Comparison of ENCODE assay signal across 9 cellular contexts in genomic region chr14:99603471-99603933, GRCh38. TPM values are rescaled to one million over a fixed set of nuclear protein-coding genes. Genes with fewer than 3 reads are reported as not detected.
DNase-seq lines count a peak whose midpoint lies in the region; ATAC-seq, FAIRE-seq and TF ChIP-seq lines count a peak whose summit lies in the region.
"Had no signal": no experiment of that assay in that cellular context is flagged by ENCODE, and none has a peak within 500 bp of the region (broad histone marks: within the 10 kb centered on the region; RNA-seq: fewer than 3 reads in every experiment).

No MANE protein-coding gene starts in this region.

- peaks cover 10% of the 10 kb centered on the region for H3K79me1 ChIP-seq in trophoblast cell (ENCODE audit: low read length)

- H3K18ac ChIP-seq in trophoblast cell (ENCODE audit: low read length), result peak overlapping the region; percentile 7

- H3K36me3 Mint-ChIP-seq in activated CD8-positive, alpha-beta T cell treated with anti-CD3 and anti-CD28 coated beads for 36 hours (ENCODE audit: low read depth), result no peaks in the 10 kb centered on the region

- H2BK12ac ChIP-seq in trophoblast cell (ENCODE audit: low read length), result peak overlapping the region; percentile 42

- H4K12ac ChIP-seq in trophoblast cell (ENCODE audit: low read depth, low read length), result peak overlapping the region; percentile 10

- H3K4ac ChIP-seq in trophoblast cell (ENCODE audit: low read depth, low read length), result peak overlapping the region; percentile 6

- peak overlapping the region; percentile 11 for H2BK5ac ChIP-seq in trophoblast cell (ENCODE audit: low read depth, low read length, poor library complexity)

- peak overlapping the region; percentile 50 for H3K4me3 Mint-ChIP-seq in activated CD8-positive, alpha-beta T cell treated with anti-CD3 and anti-CD28 coated beads for 36 hours

- H3K9ac ChIP-seq in Loucy (ENCODE audit: low read depth, low read length, poor library complexity, severe bottlenecking) (peak overlapping the region; percentile 45), trophoblast cell (ENCODE audit: low read length) (peak overlapping the region; percentile 1)

- H3F3A ChIP-seq in Loucy (ENCODE audit: low read depth), result no peaks in the 10 kb centered on the region

- peak; percentile 2 for ATAC-seq in activated CD8-positive, alpha-beta T cell treated with anti-CD3 and anti-CD28 coated beads for 36 hours
- ATAC-seq in GM21423 (IDR thresholded peaks at IDR 0.05; ENCODE audit: unreplicated experiment), result no peak

- no peaks in the 10 kb centered on the region for H3K27me3 Mint-ChIP-seq in activated CD8-positive, alpha-beta T cell treated with anti-CD3 and anti-CD28 coated beads for 36 hours

- peaks cover 21% of the 10 kb centered on the region for H3K4me1 Mint-ChIP-seq in activated CD8-positive, alpha-beta T cell treated with anti-CD3 and anti-CD28 coated beads for 36 hours (ENCODE audit: low read depth)

- H3K79me2 ChIP-seq in Loucy (ENCODE audit: insufficient read depth, low read length) (peaks cover 57% of the 10 kb centered on the region), trophoblast cell (ENCODE audit: control insufficient read depth, insufficient read depth, low read length, poor library complexity) (peaks cover 32% of the 10 kb centered on the region)

- no peak overlapping the region for H2AK5ac ChIP-seq in trophoblast cell (ENCODE audit: low read length)

- POLR2A ChIA-PET in activated CD8-positive, alpha-beta T cell treated with anti-CD3 and anti-CD28 coated beads for 36 hours (lab: Charles Lee), result interaction anchor here (1.3 to 2.0 kb wide), 3 partner anchors 9 to 123 kb away, joined by 3 to 6 read pairs (median 4); partner anchors contain the start of gene SETD3

- no peaks in the 10 kb centered on the region for H3K9me3 Mint-ChIP-seq in activated CD8-positive, alpha-beta T cell treated with anti-CD3 and anti-CD28 coated beads for 36 hours

- no peak overlapping the region for H3K27ac Mint-ChIP-seq in activated CD8-positive, alpha-beta T cell treated with anti-CD3 and anti-CD28 coated beads for 36 hours

- peak overlapping the region; percentile 6 for H3K14ac ChIP-seq in trophoblast cell (ENCODE audit: low read length)

- TF ChIP-seq POLR2A in GM12891 (IDR thresholded peaks at IDR 0.05; ENCODE audit: low read depth, low read length), result no peak

- no peaks in the 10 kb centered on the region for H3K9me2 ChIP-seq in Loucy (replicated peaks; ENCODE audit: low read depth, low read length)

- intact Hi-C loops in activated CD8-positive, alpha-beta T cell treated with anti-CD3 and anti-CD28 coated beads for 36 hours (cut with micrococcal nuclease), result no loop called here

- CTCF ChIA-PET in activated CD8-positive, alpha-beta T cell treated with anti-CD3 and anti-CD28 coated beads for 36 hours (lab: Charles Lee), result interaction anchor here (0.9 to 1.4 kb wide), 3 partner anchors 9 to 79 kb away, joined by 3 read pairs; no protein-coding TSS in a partner anchor

- H3K4me1 ChIP-seq in Loucy (ENCODE audit: insufficient read depth, low read length, poor library complexity, severe bottlenecking) (peaks cover 53% of the 10 kb centered on the region), trophoblast cell (ENCODE audit: control insufficient read depth in 1 of 2, insufficient read depth in 2 of 2, low read length in 2 of 2) (peaks cover 27 to 36% of the 10 kb centered on the region in 2 experiments)

- WGBS in trophoblast cell (ENCODE audit: extremely low coverage, insufficient coverage, insufficient read length), result no CpG with 5 or more reads among the region's 61 CpGs

- FAIRE-seq in GM12891 (lab: Jason Lieb, UNC), result no peak
- FAIRE-seq: A204.1 had no signal

- H3K4me3 ChIP-seq in Loucy (ENCODE audit: low read length, poor library complexity, severe bottlenecking) (peak overlapping the region; percentile 73), trophoblast cell (ENCODE audit: low read depth, low read length) (peak overlapping the region; percentile 80)

- peak overlapping the region; percentile 30 for H4K8ac ChIP-seq in trophoblast cell (ENCODE audit: low read depth, low read length)

- H3K4me2 ChIP-seq in Loucy (ENCODE audit: low read depth, low read length, poor library complexity, severe bottlenecking) (peak overlapping the region; percentile 54), trophoblast cell (ENCODE audit: low read length) (peak overlapping the region; percentile 89)

- DNase-seq in DMS 273 (lab: John Stamatoyannopoulos, UW; ENCODE audit: unreplicated experiment), result peak; percentile 86
- no peak for DNase-seq in DMS 273 treated with DMSO at 0.1 percent for 48 hours (lab: John Stamatoyannopoulos, UW)
- DNase-seq in activated CD8-positive, alpha-beta T cell treated with anti-CD3 and anti-CD28 coated beads for 36 hours, result peak; percentile 63
- DNase-seq in epithelial cell of prostate (ENCODE audit: low read depth, low spot score), result no peak
- peak; percentile 23 to 53 for DNase-seq in trophoblast cell
- DNase-seq in GM12891 (ENCODE audit: insufficient read length, low spot score), result no peak

- peak overlapping the region; percentile 81 for H3K27ac ChIP-seq in epithelial cell of prostate
- no peak overlapping the region for H3K27ac ChIP-seq in trophoblast cell (ENCODE audit: low read depth, low read length)

- no peaks in the 10 kb centered on the region for H3K9me3 ChIP-seq in Loucy (ENCODE audit: insufficient read depth, low read depth, low read length)
- H3K9me3 ChIP-seq in trophoblast cell (ENCODE audit: insufficient read depth, low read depth, low read length), result no peaks in the 10 kb centered on the region

- no peaks in the 10 kb centered on the region for H3K27me3 ChIP-seq in Loucy (ENCODE audit: insufficient read depth, low read length, poor library complexity, severe bottlenecking)
- H3K27me3 ChIP-seq in trophoblast cell (ENCODE audit: insufficient read depth, low read length), result peaks cover 5% of the 10 kb centered on the region

- H4K91ac ChIP-seq in trophoblast cell (ENCODE audit: low read depth, low read length), result peak overlapping the region; percentile 25

- H3K23ac ChIP-seq in trophoblast cell (ENCODE audit: low read length), result no peak overlapping the region

- H4K20me1 ChIP-seq in Loucy (ENCODE audit: insufficient read depth, low read length, poor library complexity, severe bottlenecking), result peaks cover 27% of the 10 kb centered on the region

- no peaks in the 10 kb centered on the region for H3K36me3 ChIP-seq in Loucy (ENCODE audit: insufficient read depth, low read length)
- H3K36me3 ChIP-seq in trophoblast cell (ENCODE audit: control insufficient read depth in 1 of 2, insufficient read depth in 2 of 2, low read length in 2 of 2), result no peaks in the 10 kb centered on the region

- TF ChIP-seq CTCF in Loucy (conservative IDR thresholded peaks at IDR 0.05; ENCODE audit: low read length), result no peak
- TF ChIP-seq CTCF in activated CD8-positive, alpha-beta T cell treated with anti-CD3 and anti-CD28 coated beads for 36 hours (IDR thresholded peaks at IDR 0.05), result no peak

- no peak overlapping the region for H2AFZ ChIP-seq in Loucy (ENCODE audit: low read length)
- peak overlapping the region; percentile 4 for H2AFZ ChIP-seq in trophoblast cell (ENCODE audit: insufficient read depth, low read length, poor library complexity)

- H2BK120ac ChIP-seq in trophoblast cell (ENCODE audit: insufficient read depth, low read length, poor library complexity), result no peak overlapping the region

TF ChIP-seq in GM12891, 5 proteins besides CTCF, POLR2A, EP300 and RAD21:
- TF ChIP-seq POLR2AphosphoS5 (IDR thresholded peaks at IDR 0.05; ENCODE audit: low read depth, low read length) (no peak), SPI1 (IDR thresholded peaks at IDR 0.05; ENCODE audit: low read depth, low read length) (no peak), PAX5 (IDR thresholded peaks at IDR 0.05; ENCODE audit: insufficient read depth, low read length, severe bottlenecking) (no peak), TAF1 (IDR thresholded peaks at IDR 0.05; ENCODE audit: low read depth, low read length) (no peak), POU2F2 (IDR thresholded peaks at IDR 0.05; ENCODE audit: low read depth, low read length) (no peak)

RNA-seq across cellular contexts. Expression of gene CCDC85C, which starts 0.5 kb away (rescaled TPM):
- total RNA-seq in activated CD8-positive, alpha-beta T cell treated with anti-CD3 and anti-CD28 coated beads for 36 hours, result 1 to 10 TPM; 6.8 to 7.9 TPM
- polyA plus RNA-seq in trophoblast cell (2013), result 17.0 and 18.1 TPM in 2 replicates
- polyA plus RNA-seq in GM12891 (2012; ENCODE audit: low read depth, missing spikeins), result 0.82 TPM

RNA-seq across cellular contexts. Expression of gene HHIPL1, which starts 41.4 kb away (rescaled TPM):
- total RNA-seq in activated CD8-positive, alpha-beta T cell treated with anti-CD3 and anti-CD28 coated beads for 36 hours, result under 1 TPM; 0.05 to 0.07 TPM
- polyA plus RNA-seq in trophoblast cell (2013), result 1.3 and 1.5 TPM in 2 replicates
- polyA plus RNA-seq in GM12891 (2012; ENCODE audit: low read depth, missing spikeins), result not detected

Comparison
In these comparisons a context has a peak if more than half of its experiments do, and no peak if none do; other contexts are left out.
1. DNase-seq: peak in DMS 273 (single experiment), activated CD8-positive, alpha-beta T cell treated with anti-CD3 and anti-CD28 coated beads for 36 hours (single experiment) and trophoblast cell (2 of 2); none in DMS 273 treated with DMSO at 0.1 percent for 48 hours (single experiment), epithelial cell of prostate (single experiment) and GM12891 (single experiment).